Comparison of ENCODE assay signal across 15 cellular contexts in the genomic region with DNA sequence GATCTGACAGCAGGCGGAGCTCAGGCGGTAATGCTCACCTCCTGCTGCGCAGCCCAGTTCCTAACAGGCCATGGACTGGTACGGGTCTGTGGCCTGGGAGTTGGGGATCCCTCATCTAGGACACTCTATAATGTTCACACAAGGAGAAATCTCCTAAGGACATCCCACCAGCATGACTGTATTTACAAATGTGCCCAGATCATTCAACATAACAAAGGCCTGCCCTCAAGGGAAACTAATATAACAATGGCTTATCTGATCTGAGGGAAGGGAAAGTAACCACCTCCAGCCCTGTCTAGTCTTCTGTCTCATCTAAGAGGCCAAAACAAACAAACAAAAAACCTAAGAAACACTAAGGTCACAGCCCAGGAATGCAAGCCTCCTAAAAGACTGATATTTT.
DNase-seq lines count a peak whose midpoint lies in the region; ATAC-seq and TF ChIP-seq lines count a peak whose summit lies in the region.
"Had no signal": no experiment of that assay in that cellular context is flagged by ENCODE, and none has a peak within 500 bp of the region (broad histone marks: within the 10 kb centered on the region; RNA-seq: fewer than 3 reads in every experiment).

No MANE protein-coding gene starts in this region.

- peaks cover 4% of the 10 kb centered on the region; the same call in 1 of the 2 replicates for H3K27me3 ChIP-seq in HUES48 (ENCODE audit: control insufficient read depth, insufficient read depth, low read length)

- no peaks in the 10 kb centered on the region for H3K9me3 ChIP-seq in HUES48 (ENCODE audit: control insufficient read depth, insufficient read depth, low read length)
- H3K9me3 ChIP-seq: prostate gland had no signal

- in situ Hi-C loops in astrocyte of the spinal cord (cut with HindIII; ENCODE audit: low sequenced_read_pairs) = no loop called here

- no peak for ATAC-seq in HG03280 (IDR thresholded peaks at IDR 0.05; ENCODE audit: unreplicated experiment)
- no peak for ATAC-seq in HG03521 (IDR thresholded peaks at IDR 0.05; ENCODE audit: unreplicated experiment)
- ATAC-seq: stimulated activated naive B cell treated with anti-CD40 and anti-IgM and Interleukin-4, amounts not matched to agents 10 μg/mL and 1 μg/mL and 100 μg/mL, for 72 hours had no signal

- TF ChIP-seq CTCF in astrocyte of the spinal cord (IDR thresholded peaks at IDR 0.05; ENCODE audit: low read depth, low read length) = no peak

- DNase-seq in AG20443 (ENCODE audit: low spot score) (peak; percentile 10), astrocyte of the spinal cord (ENCODE audit: low read depth, low spot score) (peak; percentile 67), iPS-NIHi7 (ENCODE audit: extremely low spot score) (peak; percentile 29), SW480 (ENCODE audit: low spot score) (no peak)
- DNase-seq in NK-92 treated with Interleukin-12 subunit alpha and Interleukin-12 subunit beta, amount 100 ng/mL, for 24 hours (lab: John Stamatoyannopoulos, UW) = no peak
- DNase-seq: activated CD8-positive, alpha-beta memory T cell treated with anti-CD3 and anti-CD28 coated beads for 24 hours; activated naive CD8-positive, alpha-beta T cell treated with anti-CD3 and anti-CD28 coated beads, Interleukin-2, amount 10 ng/mL, durations not matched to agents 7 days and 5 days; head of caudate nucleus; NCI-H446; stimulated activated CD4-positive, alpha-beta T cell treated with anti-CD3 and anti-CD28 coated beads, Interleukin-2, amount 100 ng/mL, for 48 hours; stimulated activated naive B cell treated with anti-CD40 and anti-IgM and Interleukin-4, amounts not matched to agents 10 μg/mL and 1 μg/mL and 100 μg/mL, for 72 hours had no signal

- no peak overlapping the region for H3K9ac ChIP-seq in HUES48 (ENCODE audit: low read depth, low read length)

- no peaks in the 10 kb centered on the region for H3K36me3 ChIP-seq in HUES48 (ENCODE audit: control insufficient read depth, insufficient read depth, low read length)
- H3K36me3 ChIP-seq: prostate gland had no signal

- peaks cover 61% of the 10 kb centered on the region for H3K4me1 ChIP-seq in HUES48 (ENCODE audit: control insufficient read depth, insufficient read depth, low read length)
- H3K4me1 ChIP-seq: prostate gland had no signal

- H3K4me3 ChIP-seq in HUES48 (ENCODE audit: low read depth, low read length) (peak overlapping the region; percentile 7; the same call in 1 of the 2 replicates), astrocyte of the spinal cord (ENCODE audit: low read depth, low read length) (no peak overlapping the region)
- H3K4me3 ChIP-seq: prostate gland had no signal

- H3K27ac ChIP-seq in HUES48 (ENCODE audit: low read depth, low read length) = peak overlapping the region; percentile 91
- H3K27ac ChIP-seq: prostate gland had no signal

Comparison
In these comparisons a context has a peak if more than half of its experiments do, and no peak if none do; other contexts are left out.
1. DNase-seq: peak in AG20443 (single experiment), astrocyte of the spinal cord (single experiment) and iPS-NIHi7 (single experiment); none in SW480 (single experiment) and NK-92 treated with Interleukin-12 subunit alpha and Interleukin-12 subunit beta, amount 100 ng/mL, for 24 hours (single experiment).